In genomic region chr10:72694476-72695369, GRCh38 we compare ENCODE assay signal across 1 cellular context.
A peak's percentile ranks its signal among the peaks of the same experiment; 100 is the strongest.
TF ChIP-seq lines count a peak whose summit lies in the region.

No MANE protein-coding gene starts in this region.

TF ChIP-seq in K562, 482 proteins besides CTCF, POLR2A, EP300 and RAD21 (continued from another document and continues in another):
- no peak for TF ChIP-seq ETV6 (IDR thresholded peaks at IDR 0.05; ENCODE audit: borderline replicate concordance in 1 of 2, low read depth in 2 of 2, low read length in 1 of 2)
- TF ChIP-seq ETV6 (CRISPR knock-in tag; IDR thresholded peaks at IDR 0.05; ENCODE audit: borderline replicate concordance): no peak
- no peak for TF ChIP-seq CREBBP (IDR thresholded peaks at IDR 0.05; ENCODE audit: low read depth, low read length)
- TF ChIP-seq MAFF (IDR thresholded peaks at IDR 0.05; ENCODE audit: low read length): no peak
- no peak for TF ChIP-seq TAF15 (IDR thresholded peaks at IDR 0.05; ENCODE audit: low read depth, low read length)
- TF ChIP-seq, protein P1, sequence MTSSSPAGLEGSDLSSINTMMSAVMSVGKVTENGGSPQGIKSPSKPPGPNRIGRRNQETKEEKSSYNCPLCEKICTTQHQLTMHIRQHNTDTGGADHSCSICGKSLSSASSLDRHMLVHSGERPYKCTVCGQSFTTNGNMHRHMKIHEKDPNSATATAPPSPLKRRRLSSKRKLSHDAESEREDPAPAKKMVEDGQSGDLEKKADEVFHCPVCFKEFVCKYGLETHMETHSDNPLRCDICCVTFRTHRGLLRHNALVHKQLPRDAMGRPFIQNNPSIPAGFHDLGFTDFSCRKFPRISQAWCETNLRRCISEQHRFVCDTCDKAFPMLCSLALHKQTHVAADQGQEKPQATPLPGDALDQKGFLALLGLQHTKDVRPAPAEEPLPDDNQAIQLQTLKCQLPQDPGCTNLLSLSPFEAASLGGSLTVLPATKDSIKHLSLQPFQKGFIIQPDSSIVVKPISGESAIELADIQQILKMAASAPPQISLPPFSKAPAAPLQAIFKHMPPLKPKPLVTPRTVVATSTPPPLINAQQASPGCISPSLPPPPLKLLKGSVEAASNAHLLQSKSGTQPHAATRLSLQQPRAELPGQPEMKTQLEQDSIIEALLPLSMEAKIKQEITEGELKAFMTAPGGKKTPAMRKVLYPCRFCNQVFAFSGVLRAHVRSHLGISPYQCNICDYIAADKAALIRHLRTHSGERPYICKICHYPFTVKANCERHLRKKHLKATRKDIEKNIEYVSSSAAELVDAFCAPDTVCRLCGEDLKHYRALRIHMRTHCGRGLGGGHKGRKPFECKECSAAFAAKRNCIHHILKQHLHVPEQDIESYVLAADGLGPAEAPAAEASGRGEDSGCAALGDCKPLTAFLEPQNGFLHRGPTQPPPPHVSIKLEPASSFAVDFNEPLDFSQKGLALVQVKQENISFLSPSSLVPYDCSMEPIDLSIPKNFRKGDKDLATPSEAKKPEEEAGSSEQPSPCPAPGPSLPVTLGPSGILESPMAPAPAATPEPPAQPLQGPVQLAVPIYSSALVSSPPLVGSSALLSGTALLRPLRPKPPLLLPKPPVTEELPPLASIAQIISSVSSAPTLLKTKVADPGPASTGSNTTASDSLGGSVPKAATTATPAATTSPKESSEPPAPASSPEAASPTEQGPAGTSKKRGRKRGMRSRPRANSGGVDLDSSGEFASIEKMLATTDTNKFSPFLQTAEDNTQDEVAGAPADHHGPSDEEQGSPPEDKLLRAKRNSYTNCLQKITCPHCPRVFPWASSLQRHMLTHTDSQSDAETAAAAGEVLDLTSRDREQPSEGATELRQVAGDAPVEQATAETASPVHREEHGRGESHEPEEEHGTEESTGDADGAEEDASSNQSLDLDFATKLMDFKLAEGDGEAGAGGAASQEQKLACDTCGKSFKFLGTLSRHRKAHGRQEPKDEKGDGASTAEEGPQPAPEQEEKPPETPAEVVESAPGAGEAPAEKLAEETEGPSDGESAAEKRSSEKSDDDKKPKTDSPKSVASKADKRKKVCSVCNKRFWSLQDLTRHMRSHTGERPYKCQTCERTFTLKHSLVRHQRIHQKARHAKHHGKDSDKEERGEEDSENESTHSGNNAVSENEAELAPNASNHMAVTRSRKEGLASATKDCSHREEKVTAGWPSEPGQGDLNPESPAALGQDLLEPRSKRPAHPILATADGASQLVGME (CRISPR knock-in tag; IDR thresholded peaks at IDR 0.05): no peak
- no peak for TF ChIP-seq GABPB1 (CRISPR knock-in tag; IDR thresholded peaks at IDR 0.05)
- no peak for TF ChIP-seq ZNF263 (CRISPR knock-in tag; IDR thresholded peaks at IDR 0.05; ENCODE audit: borderline replicate concordance)
- no peak for TF ChIP-seq NRF1 (conservative IDR thresholded peaks at IDR 0.05 in 1 of 2, IDR thresholded peaks at IDR 0.05 in 1 of 2)
- no peak for TF ChIP-seq TEAD2 (tag; IDR thresholded peaks at IDR 0.05)
- TF ChIP-seq, protein P2, sequence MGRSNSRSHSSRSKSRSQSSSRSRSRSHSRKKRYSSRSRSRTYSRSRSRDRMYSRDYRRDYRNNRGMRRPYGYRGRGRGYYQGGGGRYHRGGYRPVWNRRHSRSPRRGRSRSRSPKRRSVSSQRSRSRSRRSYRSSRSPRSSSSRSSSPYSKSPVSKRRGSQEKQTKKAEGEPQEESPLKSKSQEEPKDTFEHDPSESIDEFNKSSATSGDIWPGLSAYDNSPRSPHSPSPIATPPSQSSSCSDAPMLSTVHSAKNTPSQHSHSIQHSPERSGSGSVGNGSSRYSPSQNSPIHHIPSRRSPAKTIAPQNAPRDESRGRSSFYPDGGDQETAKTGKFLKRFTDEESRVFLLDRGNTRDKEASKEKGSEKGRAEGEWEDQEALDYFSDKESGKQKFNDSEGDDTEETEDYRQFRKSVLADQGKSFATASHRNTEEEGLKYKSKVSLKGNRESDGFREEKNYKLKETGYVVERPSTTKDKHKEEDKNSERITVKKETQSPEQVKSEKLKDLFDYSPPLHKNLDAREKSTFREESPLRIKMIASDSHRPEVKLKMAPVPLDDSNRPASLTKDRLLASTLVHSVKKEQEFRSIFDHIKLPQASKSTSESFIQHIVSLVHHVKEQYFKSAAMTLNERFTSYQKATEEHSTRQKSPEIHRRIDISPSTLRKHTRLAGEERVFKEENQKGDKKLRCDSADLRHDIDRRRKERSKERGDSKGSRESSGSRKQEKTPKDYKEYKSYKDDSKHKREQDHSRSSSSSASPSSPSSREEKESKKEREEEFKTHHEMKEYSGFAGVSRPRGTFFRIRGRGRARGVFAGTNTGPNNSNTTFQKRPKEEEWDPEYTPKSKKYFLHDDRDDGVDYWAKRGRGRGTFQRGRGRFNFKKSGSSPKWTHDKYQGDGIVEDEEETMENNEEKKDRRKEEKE (IDR thresholded peaks at IDR 0.05; ENCODE audit: borderline replicate concordance in 1 of 2, control insufficient read depth in 1 of 2, low read depth in 2 of 2, low read length in 1 of 2): no peak
- TF ChIP-seq, protein P3, sequence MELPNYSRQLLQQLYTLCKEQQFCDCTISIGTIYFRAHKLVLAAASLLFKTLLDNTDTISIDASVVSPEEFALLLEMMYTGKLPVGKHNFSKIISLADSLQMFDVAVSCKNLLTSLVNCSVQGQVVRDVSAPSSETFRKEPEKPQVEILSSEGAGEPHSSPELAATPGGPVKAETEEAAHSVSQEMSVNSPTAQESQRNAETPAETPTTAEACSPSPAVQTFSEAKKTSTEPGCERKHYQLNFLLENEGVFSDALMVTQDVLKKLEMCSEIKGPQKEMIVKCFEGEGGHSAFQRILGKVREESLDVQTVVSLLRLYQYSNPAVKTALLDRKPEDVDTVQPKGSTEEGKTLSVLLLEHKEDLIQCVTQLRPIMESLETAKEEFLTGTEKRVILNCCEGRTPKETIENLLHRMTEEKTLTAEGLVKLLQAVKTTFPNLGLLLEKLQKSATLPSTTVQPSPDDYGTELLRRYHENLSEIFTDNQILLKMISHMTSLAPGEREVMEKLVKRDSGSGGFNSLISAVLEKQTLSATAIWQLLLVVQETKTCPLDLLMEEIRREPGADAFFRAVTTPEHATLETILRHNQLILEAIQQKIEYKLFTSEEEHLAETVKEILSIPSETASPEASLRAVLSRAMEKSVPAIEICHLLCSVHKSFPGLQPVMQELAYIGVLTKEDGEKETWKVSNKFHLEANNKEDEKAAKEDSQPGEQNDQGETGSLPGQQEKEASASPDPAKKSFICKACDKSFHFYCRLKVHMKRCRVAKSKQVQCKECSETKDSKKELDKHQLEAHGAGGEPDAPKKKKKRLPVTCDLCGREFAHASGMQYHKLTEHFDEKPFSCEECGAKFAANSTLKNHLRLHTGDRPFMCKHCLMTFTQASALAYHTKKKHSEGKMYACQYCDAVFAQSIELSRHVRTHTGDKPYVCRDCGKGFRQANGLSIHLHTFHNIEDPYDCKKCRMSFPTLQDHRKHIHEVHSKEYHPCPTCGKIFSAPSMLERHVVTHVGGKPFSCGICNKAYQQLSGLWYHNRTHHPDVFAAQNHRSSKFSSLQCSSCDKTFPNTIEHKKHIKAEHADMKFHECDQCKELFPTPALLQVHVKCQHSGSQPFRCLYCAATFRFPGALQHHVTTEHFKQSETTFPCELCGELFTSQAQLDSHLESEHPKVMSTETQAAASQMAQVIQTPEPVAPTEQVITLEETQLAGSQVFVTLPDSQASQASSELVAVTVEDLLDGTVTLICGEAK (IDR thresholded peaks at IDR 0.05): no peak
- TF ChIP-seq, protein P3 (CRISPR knock-in tag; IDR thresholded peaks at IDR 0.05): no peak
- peak; percentile 4; the same call in 1 of the 2 replicates for TF ChIP-seq MECOM (CRISPR knock-in tag; IDR thresholded peaks at IDR 0.05)
- no peak for TF ChIP-seq POLR2H (tag; IDR thresholded peaks at IDR 0.05; ENCODE audit: low read depth)
- no peak for TF ChIP-seq BRD4 (IDR thresholded peaks at IDR 0.05)
- TF ChIP-seq NCOA2 (IDR thresholded peaks at IDR 0.05; ENCODE audit: partially characterized antibody in 2 of 2): no peak
- TF ChIP-seq HNRNPH1 (optimal IDR thresholded peaks at IDR 0.05; ENCODE audit: low read depth, low read length): no peak
- 0 out of 2 replicates have a peak, but pooled peaks have one; percentile 10 for TF ChIP-seq GATAD2B (IDR thresholded peaks at IDR 0.05; ENCODE audit: borderline replicate concordance)
- TF ChIP-seq, protein P4, sequence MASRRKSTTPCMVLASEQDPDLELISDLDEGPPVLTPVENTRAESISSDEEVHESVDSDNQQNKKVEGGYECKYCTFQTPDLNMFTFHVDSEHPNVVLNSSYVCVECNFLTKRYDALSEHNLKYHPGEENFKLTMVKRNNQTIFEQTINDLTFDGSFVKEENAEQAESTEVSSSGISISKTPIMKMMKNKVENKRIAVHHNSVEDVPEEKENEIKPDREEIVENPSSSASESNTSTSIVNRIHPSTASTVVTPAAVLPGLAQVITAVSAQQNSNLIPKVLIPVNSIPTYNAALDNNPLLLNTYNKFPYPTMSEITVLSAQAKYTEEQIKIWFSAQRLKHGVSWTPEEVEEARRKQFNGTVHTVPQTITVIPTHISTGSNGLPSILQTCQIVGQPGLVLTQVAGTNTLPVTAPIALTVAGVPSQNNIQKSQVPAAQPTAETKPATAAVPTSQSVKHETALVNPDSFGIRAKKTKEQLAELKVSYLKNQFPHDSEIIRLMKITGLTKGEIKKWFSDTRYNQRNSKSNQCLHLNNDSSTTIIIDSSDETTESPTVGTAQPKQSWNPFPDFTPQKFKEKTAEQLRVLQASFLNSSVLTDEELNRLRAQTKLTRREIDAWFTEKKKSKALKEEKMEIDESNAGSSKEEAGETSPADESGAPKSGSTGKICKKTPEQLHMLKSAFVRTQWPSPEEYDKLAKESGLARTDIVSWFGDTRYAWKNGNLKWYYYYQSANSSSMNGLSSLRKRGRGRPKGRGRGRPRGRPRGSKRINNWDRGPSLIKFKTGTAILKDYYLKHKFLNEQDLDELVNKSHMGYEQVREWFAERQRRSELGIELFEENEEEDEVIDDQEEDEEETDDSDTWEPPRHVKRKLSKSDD (conservative IDR thresholded peaks at IDR 0.05; ENCODE audit: low read length): no peak
- TF ChIP-seq PCBP1 (IDR thresholded peaks at IDR 0.05; ENCODE audit: low read depth, low read length, poor library complexity, severe bottlenecking): no peak
- no peak for TF ChIP-seq ZNF436 (CRISPR knock-in tag; IDR thresholded peaks at IDR 0.05)
- TF ChIP-seq ATF2 (CRISPR knock-in tag; IDR thresholded peaks at IDR 0.05): no peak
- no peak for TF ChIP-seq ZNF3 (CRISPR knock-in tag; IDR thresholded peaks at IDR 0.05)
- TF ChIP-seq ZBTB1 (CRISPR knock-in tag; IDR thresholded peaks at IDR 0.05; ENCODE audit: borderline replicate concordance, low read depth): no peak
- TF ChIP-seq ZNF384 (IDR thresholded peaks at IDR 0.05; ENCODE audit: low read depth, low read length): 0 out of 2 replicates have a peak, but pooled peaks have one; percentile 9
- TF ChIP-seq, protein P5, sequence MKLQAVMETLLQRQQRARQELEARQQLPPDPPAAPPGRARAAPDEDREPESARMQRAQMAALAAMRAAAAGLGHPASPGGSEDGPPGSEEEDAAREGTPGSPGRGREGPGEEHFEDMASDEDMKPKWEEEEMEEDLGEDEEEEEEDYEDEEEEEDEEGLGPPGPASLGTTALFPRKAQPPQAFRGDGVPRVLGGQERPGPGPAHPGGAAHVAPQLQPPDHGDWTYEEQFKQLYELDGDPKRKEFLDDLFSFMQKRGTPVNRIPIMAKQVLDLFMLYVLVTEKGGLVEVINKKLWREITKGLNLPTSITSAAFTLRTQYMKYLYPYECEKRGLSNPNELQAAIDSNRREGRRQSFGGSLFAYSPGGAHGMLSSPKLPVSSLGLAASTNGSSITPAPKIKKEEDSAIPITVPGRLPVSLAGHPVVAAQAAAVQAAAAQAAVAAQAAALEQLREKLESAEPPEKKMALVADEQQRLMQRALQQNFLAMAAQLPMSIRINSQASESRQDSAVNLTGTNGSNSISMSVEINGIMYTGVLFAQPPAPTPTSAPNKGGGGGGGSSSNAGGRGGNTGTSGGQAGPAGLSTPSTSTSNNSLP (IDR thresholded peaks at IDR 0.05; ENCODE audit: borderline replicate concordance, low read depth, low read length): 0 out of 2 replicates have a peak, but pooled peaks have one; percentile 49
- no peak for TF ChIP-seq ARHGAP35 (IDR thresholded peaks at IDR 0.05; ENCODE audit: partially characterized antibody)
- TF ChIP-seq ZFPM2 (CRISPR knock-in tag; IDR thresholded peaks at IDR 0.05): no peak
- TF ChIP-seq CEBPG (CRISPR knock-in tag; IDR thresholded peaks at IDR 0.05): no peak
- TF ChIP-seq CEBPG (tag; conservative IDR thresholded peaks at IDR 0.05 in 1 of 2, IDR thresholded peaks at IDR 0.05 in 1 of 2): no peak
